ENCODE assay signal across 10 cellular contexts in genomic region chr2:214310319-214310718, GRCh38.
DNase-seq lines count a peak whose midpoint lies in the region; ATAC-seq and TF ChIP-seq lines count a peak whose summit lies in the region.
"Had no signal": no experiment of that assay in that cellular context is flagged by ENCODE, and none has a peak within 500 bp of the region (broad histone marks: within the 10 kb centered on the region; RNA-seq: fewer than 3 reads in every experiment).

No MANE protein-coding gene starts in this region.

- TF ChIP-seq CTCF in GM12865 (IDR thresholded peaks at IDR 0.05; ENCODE audit: insufficient read depth, low read depth, low read length, missing control alignments) (peak; percentile 43), LNCAP (IDR thresholded peaks at IDR 0.05) (peak; percentile 34; the same call in 1 of the 2 replicates)

- DNase-seq in GM12865 (ENCODE audit: low read depth) (peak; percentile 50), iPS-NIHi7 (ENCODE audit: extremely low spot score) (peak; percentile 35), mucosa of gallbladder (ENCODE audit: low spot score) (no peak), UCSD-AML1 (lab: John Stamatoyannopoulos, UW; ENCODE audit: unreplicated experiment) (no peak)
- DNase-seq in stimulated activated CD4-positive, alpha-beta T cell treated with anti-CD3 and anti-CD28 coated beads, Interleukin-2, amount 100 ng/mL, for 48 hours: no peak
- DNase-seq: heart right ventricle had no signal

- ATAC-seq in GM21717 (IDR thresholded peaks at IDR 0.05; ENCODE audit: unreplicated experiment) (peak; percentile 53), HG03135 (IDR thresholded peaks at IDR 0.05; ENCODE audit: unreplicated experiment) (no peak)
- ATAC-seq: heart right ventricle had no signal

- H3K4me3 ChIP-seq in GM12865 (ENCODE audit: low read depth, low read length): no peak overlapping the region
- H3K4me3 ChIP-seq: heart right ventricle, suprapubic skin had no signal

Comparison
In these comparisons a context has a peak if more than half of its experiments do, and no peak if none do; other contexts are left out.
1. DNase-seq: peak in GM12865 (single experiment) and iPS-NIHi7 (single experiment); none in mucosa of gallbladder (single experiment), UCSD-AML1 (single experiment) and stimulated activated CD4-positive, alpha-beta T cell treated with anti-CD3 and anti-CD28 coated beads, Interleukin-2, amount 100 ng/mL, for 48 hours (0 of 2).